In the genomic region with DNA sequence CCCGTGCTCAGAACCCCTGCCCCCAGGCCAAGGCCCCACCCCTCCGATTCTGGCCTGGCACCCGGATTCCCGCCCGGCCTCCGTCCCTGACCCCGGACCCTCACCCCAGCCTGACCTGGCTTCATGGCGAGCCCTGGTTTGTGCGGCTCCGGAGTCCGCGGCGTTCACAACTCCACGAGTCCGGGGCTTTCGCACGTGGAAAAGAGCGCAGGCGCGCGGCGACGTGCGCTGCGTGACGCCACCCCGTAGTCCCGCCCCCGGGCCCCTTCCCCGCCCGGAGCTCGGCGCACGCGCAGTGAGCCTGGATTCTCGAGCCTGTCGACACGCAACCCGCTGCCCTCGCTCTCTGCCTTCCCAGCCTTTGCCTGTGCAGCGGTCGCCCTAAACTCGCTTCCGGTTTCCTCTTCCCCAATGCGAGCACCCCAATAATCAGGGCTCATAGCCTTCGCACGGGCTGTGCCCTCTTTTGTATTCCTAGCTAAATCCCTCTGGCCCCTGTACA, we compare ENCODE assay signal across 8 cellular contexts. TPM values are rescaled to one million over a fixed set of nuclear protein-coding genes. Genes with fewer than 3 reads are reported as not detected.
DNase-seq lines count a peak whose midpoint lies in the region; ATAC-seq and TF ChIP-seq lines count a peak whose summit lies in the region.

A gene (minus strand): TSS at position 204 of the 502 bp plus-strand sequence. CDS start 79 bp downstream, at position 125.

- peak; percentile 91 for DNase-seq in DMS53 treated with DMSO at 0.1 percent for 48 hours (lab: John Stamatoyannopoulos, UW; ENCODE audit: unreplicated experiment)
- peak; percentile 95 to 98 (median 98) for DNase-seq in Peyer's patch
- DNase-seq in activated T-helper 1 cell treated with Interleukin-2 at 50 U/mL for 16 hours (ENCODE audit: low read depth) = peak; percentile 98
- DNase-seq in esophagus squamous epithelium (lab: John Stamatoyannopoulos, UW) = peak; percentile 71
- DNase-seq in naive B cell = peak; percentile 95

- no peaks in the 10 kb centered on the region for H3K9me3 Mint-ChIP-seq in naive B cell
- H3K9me3 Mint-ChIP-seq in stimulated activated memory B cell treated with anti-CD40 and anti-IgM and Interleukin-4, amounts not matched to agents 10 μg/mL and 1 μg/mL and 100 μg/mL, for 72 hours = no peaks in the 10 kb centered on the region

- 1 to 2% methylated on average over 10 to 13 of the region's 47 CpGs for WGBS in esophagus squamous epithelium, 2 donors

- H3K27ac Mint-ChIP-seq in naive B cell = peak within 1 kb of the TSS; percentile 93 to 98 (median 97)
- H3K27ac Mint-ChIP-seq in stimulated activated memory B cell treated with anti-CD40 and anti-IgM and Interleukin-4, amounts not matched to agents 10 μg/mL and 1 μg/mL and 100 μg/mL, for 72 hours = peak within 1 kb of the TSS; percentile 94

- H3K27ac ChIP-seq in KOPT-K1 (ENCODE audit: low read depth, low read length, poor library complexity, severe bottlenecking) (peak within 1 kb of the TSS; percentile 75), Peyer's patch (peak within 1 kb of the TSS; percentile 85 to 87 (median 85)), esophagus squamous epithelium (peak within 1 kb of the TSS; percentile 80 to 91 (median 88))

- intact Hi-C loops in esophagus squamous epithelium (cut with DNase I) = loop anchor here (10.0 kb wide), 1 partner anchor 51 kb away; no protein-coding TSS in a partner anchor

- ATAC-seq in GM21737 (IDR thresholded peaks at IDR 0.05; ENCODE audit: unreplicated experiment) = peak; percentile 73
- ATAC-seq in naive B cell (ENCODE audit: low read depth in 2 of 2) = peak; percentile 93 to 94
- ATAC-seq in stimulated activated memory B cell treated with anti-CD40 and anti-IgM and Interleukin-4, amounts not matched to agents 10 μg/mL and 1 μg/mL and 100 μg/mL, for 72 hours = peak; percentile 93

- H3K4me3 ChIP-seq in Peyer's patch = peak within 1 kb of the TSS; percentile 85 to 93 (median 88)
- peak within 1 kb of the TSS; percentile 63 to 92 (median 78) for H3K4me3 ChIP-seq in esophagus squamous epithelium

- peak; percentile 36 to 73 for TF ChIP-seq POLR2A in Peyer's patch (IDR thresholded peaks at IDR 0.05)
- peak in 2 of 4 donors; percentile 26 to 69 for TF ChIP-seq POLR2A in esophagus squamous epithelium (IDR thresholded peaks at IDR 0.05)

- no peaks in the 10 kb centered on the region for H3K36me3 Mint-ChIP-seq in naive B cell
- H3K36me3 Mint-ChIP-seq in stimulated activated memory B cell treated with anti-CD40 and anti-IgM and Interleukin-4, amounts not matched to agents 10 μg/mL and 1 μg/mL and 100 μg/mL, for 72 hours = peaks cover 9% of the 10 kb centered on the region

- H3K4me1 ChIP-seq in Peyer's patch (peaks cover 0 to 32% (median 11%) of the 10 kb centered on the region in 4 donors), esophagus squamous epithelium (peaks cover 6 to 56% (median 39%) of the 10 kb centered on the region in 3 donors)

- H3K36me3 ChIP-seq in KOPT-K1 (ENCODE audit: insufficient read depth, low read length) = 0 out of 2 replicates have a peak, but pooled peaks cover 5% of the 10 kb centered on the region
- H3K36me3 ChIP-seq in Peyer's patch = no peaks in the 10 kb centered on the region
- H3K36me3 ChIP-seq in esophagus squamous epithelium = no peaks in the 10 kb centered on the region

- TF ChIP-seq CTCF in Peyer's patch (IDR thresholded peaks at IDR 0.05) = no peak
- TF ChIP-seq CTCF in esophagus squamous epithelium (IDR thresholded peaks at IDR 0.05) = peak in 1 of 6 experiments; percentile 16

- H3K4me3 Mint-ChIP-seq in naive B cell = peak within 1 kb of the TSS; percentile 88 to 96 (median 92)
- H3K4me3 Mint-ChIP-seq in stimulated activated memory B cell treated with anti-CD40 and anti-IgM and Interleukin-4, amounts not matched to agents 10 μg/mL and 1 μg/mL and 100 μg/mL, for 72 hours = peak within 1 kb of the TSS; percentile 88

- H3K27me3 Mint-ChIP-seq in naive B cell = peaks cover 0 to 13% (median 9%) of the 10 kb centered on the region in 3 donors
- H3K27me3 Mint-ChIP-seq in stimulated activated memory B cell treated with anti-CD40 and anti-IgM and Interleukin-4, amounts not matched to agents 10 μg/mL and 1 μg/mL and 100 μg/mL, for 72 hours = no peaks in the 10 kb centered on the region

- no peaks in the 10 kb centered on the region for H3K9me3 ChIP-seq in KOPT-K1 (ENCODE audit: insufficient read depth, low read length, poor library complexity, severe bottlenecking)
- H3K9me3 ChIP-seq in Peyer's patch = no peaks in the 10 kb centered on the region
- no peaks in the 10 kb centered on the region for H3K9me3 ChIP-seq in esophagus squamous epithelium

- H3K27me3 ChIP-seq in Peyer's patch = no peaks in the 10 kb centered on the region
- no peaks in the 10 kb centered on the region for H3K27me3 ChIP-seq in esophagus squamous epithelium

- peaks cover 39 to 50% (median 45%) of the 10 kb centered on the region in 3 donors for H3K4me1 Mint-ChIP-seq in naive B cell
- H3K4me1 Mint-ChIP-seq in stimulated activated memory B cell treated with anti-CD40 and anti-IgM and Interleukin-4, amounts not matched to agents 10 μg/mL and 1 μg/mL and 100 μg/mL, for 72 hours = peaks cover 52% of the 10 kb centered on the region

RNA-seq across cellular contexts. Expression of the gene that starts here (rescaled TPM):
- total RNA-seq in Peyer's patch = 100 to 1,000 TPM in 3 of 4 donors, 10 to 100 TPM in 1; 42.4 to 206 (median 103) TPM
- 100 to 1,000 TPM; 184 to 226 (median 193) TPM for total RNA-seq in esophagus squamous epithelium
- 100 to 1,000 TPM; 169 to 203 (median 179) TPM for polyA plus RNA-seq in naive B cell (ENCODE audit: low read depth in 6 of 6)

Comparison
In these comparisons a context has a peak if more than half of its experiments do, and no peak if none do; other contexts are left out.
1. Peak in every context shown above with its lines: DNase-seq, ATAC-seq, H3K4me3 ChIP-seq and H3K27ac ChIP-seq.